ENCODE assay signal across 8 cellular contexts in the genomic region with DNA sequence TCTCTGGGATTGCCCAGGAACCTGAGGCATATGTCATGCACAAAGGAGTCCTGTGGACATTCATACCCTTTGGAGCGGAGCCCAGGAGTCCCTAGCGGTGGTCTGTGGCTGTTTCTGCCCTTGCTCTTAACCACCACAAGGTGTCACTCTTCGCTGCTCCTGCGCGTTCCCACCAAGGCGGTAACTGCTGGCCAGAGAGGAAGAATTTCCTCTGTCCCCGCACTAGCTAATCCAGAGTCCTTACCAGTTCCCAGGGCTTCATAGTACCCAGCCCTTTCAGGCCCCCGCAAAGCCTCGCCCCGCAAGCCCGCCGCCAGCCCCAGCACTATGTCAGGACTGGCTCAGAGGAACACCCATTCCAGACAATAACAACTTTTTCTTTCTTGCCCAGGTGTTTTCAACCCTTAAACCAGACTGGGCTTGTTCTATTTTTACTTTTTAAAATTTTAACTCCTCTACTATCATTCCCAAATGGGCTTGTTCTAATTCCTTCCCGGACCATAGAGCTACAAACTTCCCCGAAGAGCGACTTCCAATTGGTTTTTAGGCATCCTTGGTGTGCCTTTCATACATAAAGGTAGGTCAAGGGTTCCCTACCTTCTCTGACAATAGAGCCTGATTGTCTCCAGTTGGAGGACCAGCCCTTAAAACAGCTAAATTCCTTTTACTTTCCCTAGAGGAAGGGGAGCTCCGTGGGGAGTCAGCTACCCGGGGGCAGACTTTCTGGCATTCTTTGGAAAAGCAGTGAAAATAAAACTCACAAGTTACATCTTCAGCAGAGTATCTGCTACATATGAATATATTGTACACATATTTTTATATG. TPM values are rescaled to one million over a fixed set of nuclear protein-coding genes. Genes with fewer than 3 reads are reported as not detected.
DNase-seq lines count a peak whose midpoint lies in the region; ATAC-seq, FAIRE-seq and TF ChIP-seq lines count a peak whose summit lies in the region.

No MANE protein-coding gene starts in this region.

- H3K4me3 ChIP-seq in WI38 (ENCODE audit: low read depth, low read length): no peak overlapping the region
- no peak overlapping the region for H3K4me3 ChIP-seq in cardiac fibroblast (replicated peaks in 1 of 2; ENCODE audit: low read depth in 2 of 2, low read length in 2 of 2)

- ATAC-seq in HG03159 (IDR thresholded peaks at IDR 0.05; ENCODE audit: unreplicated experiment): peak; percentile 87
- no peak for ATAC-seq in HG02588 (IDR thresholded peaks at IDR 0.05; ENCODE audit: unreplicated experiment)

- DNase-seq in GM12891 (ENCODE audit: insufficient read length, low spot score) (peak; percentile 68), NCI-H226 (peak; percentile 87), cardiac fibroblast (ENCODE audit: low read depth in 2 of 2) (peak; percentile 93 to 95), iris pigment epithelial cell (ENCODE audit: low read depth) (peak; percentile 84)
- peak; percentile 45 to 54 for DNase-seq in stimulated activated CD4-positive, alpha-beta T cell treated with anti-CD3 and anti-CD28 coated beads, Interleukin-12 subunit alpha, Interleukin-12 subunit beta, amount 100 ng/mL, for 24 hours (ENCODE audit: low read depth in 2 of 2)

- TF ChIP-seq POLR2A in GM12891 (IDR thresholded peaks at IDR 0.05; ENCODE audit: low read depth, low read length): no peak

- peak; percentile 99 for TF ChIP-seq CTCF in WI38 (IDR thresholded peaks at IDR 0.05; ENCODE audit: low read depth, low read length)
- TF ChIP-seq CTCF in cardiac fibroblast (IDR thresholded peaks at IDR 0.05; ENCODE audit: low read depth, low read length): peak; percentile 100

- FAIRE-seq in GM12891 (lab: Jason Lieb, UNC): peak; percentile 92

TF ChIP-seq in GM12891, 5 proteins besides CTCF, POLR2A, EP300 and RAD21:
- peak; percentile 12; the same call in 1 of the 2 replicates for TF ChIP-seq SPI1 (IDR thresholded peaks at IDR 0.05; ENCODE audit: low read depth, low read length)
- TF ChIP-seq PAX5 (IDR thresholded peaks at IDR 0.05; ENCODE audit: insufficient read depth, low read length, severe bottlenecking): no peak
- peak; percentile 41; the same call in 1 of the 2 replicates for TF ChIP-seq POU2F2 (IDR thresholded peaks at IDR 0.05; ENCODE audit: low read depth, low read length)

RNA-seq across cellular contexts. Expression of a gene that starts 31.8 kb away (rescaled TPM):
- 0.55 TPM for polyA plus RNA-seq in GM12891 (2012; ENCODE audit: low read depth, missing spikeins)

RNA-seq across cellular contexts. Expression of a gene that starts 54.8 kb away (rescaled TPM):
- 16.2 TPM for polyA plus RNA-seq in GM12891 (2012; ENCODE audit: low read depth, missing spikeins)
